In genomic region chr2:84906108-84906899, GRCh38 we compare ENCODE assay signal across 8 cellular contexts. TPM values are rescaled to one million over a fixed set of nuclear protein-coding genes. Genes with fewer than 3 reads are reported as not detected.
DNase-seq lines count a peak whose midpoint lies in the region; ATAC-seq and TF ChIP-seq lines count a peak whose summit lies in the region.

No MANE protein-coding gene starts in this region.

- ATAC-seq in GM19438 (IDR thresholded peaks at IDR 0.05; ENCODE audit: low read depth, unreplicated experiment) = peak; percentile 36
- peak; percentile 31 for ATAC-seq in HG03460 (IDR thresholded peaks at IDR 0.05; ENCODE audit: unreplicated experiment)
- peak; percentile 12 to 14 for ATAC-seq in naive B cell (ENCODE audit: low read depth in 2 of 2)

- TF ChIP-seq CTCF in epithelial cell of esophagus (IDR thresholded peaks at IDR 0.05; ENCODE audit: insufficient read depth, low read depth, low read length, missing control alignments) (no peak), type B pancreatic cell (conservative IDR thresholded peaks at IDR 0.05) (no peak)

- peaks cover 34% of the 10 kb centered on the region for H3K36me3 Mint-ChIP-seq in activated CD4-positive, alpha-beta memory T cell treated with anti-CD3 and anti-CD28 coated beads for 36 hours
- H3K36me3 Mint-ChIP-seq in naive B cell (peaks cover 10 to 35% of the 10 kb centered on the region in 2 donors), type B pancreatic cell (peaks cover 36% of the 10 kb centered on the region)

- H3K4me3 ChIP-seq in BLaER1 treated with 17β-estradiol and CSF1 and Interleukin-3, amounts not matched to agents 10 nM and 100 nM = peak overlapping the region; percentile 93 to 100 (median 98)
- H3K4me3 ChIP-seq in epithelial cell of esophagus (ENCODE audit: low read length) = peak overlapping the region; percentile 91

- peaks cover 29 to 55% (median 42%) of the 10 kb centered on the region in 10 experiments for H3K4me1 ChIP-seq in BLaER1 treated with 17β-estradiol and CSF1 and Interleukin-3, amounts not matched to agents 10 nM and 100 nM

- H3K9me3 Mint-ChIP-seq in activated CD4-positive, alpha-beta memory T cell treated with anti-CD3 and anti-CD28 coated beads for 36 hours = peaks cover 13% of the 10 kb centered on the region
- H3K9me3 Mint-ChIP-seq in naive B cell = peaks cover 0 to 11% (median 2%) of the 10 kb centered on the region in 7 donors
- peaks cover 20% of the 10 kb centered on the region for H3K9me3 Mint-ChIP-seq in type B pancreatic cell

- peak; percentile 73 for DNase-seq in activated CD4-positive, alpha-beta memory T cell treated with anti-CD3 and anti-CD28 coated beads for 36 hours
- DNase-seq in epithelial cell of esophagus (ENCODE audit: low read depth) (peak; percentile 18), naive B cell (peak; percentile 51), type B pancreatic cell (ENCODE audit: extremely low spot score, unreplicated experiment) (no peak), cerebellar nuclear complex (lab: John Stamatoyannopoulos, UW) (no peak)

- no peaks in the 10 kb centered on the region for H3K27me3 Mint-ChIP-seq in activated CD4-positive, alpha-beta memory T cell treated with anti-CD3 and anti-CD28 coated beads for 36 hours
- H3K27me3 Mint-ChIP-seq in naive B cell (no peaks in the 10 kb centered on the region), type B pancreatic cell (peaks cover 12% of the 10 kb centered on the region)

- POLR2A ChIA-PET in activated CD4-positive, alpha-beta memory T cell treated with anti-CD3 and anti-CD28 coated beads for 36 hours (lab: Charles Lee) = interaction anchor here (0.8 to 5.1 kb wide), 16 partner anchors 8 to 632 kb away, joined by 3 to 41 read pairs (median 8); partner anchors contain the start of genes MAT2A and TRABD2A

- intact Hi-C loops in activated CD4-positive, alpha-beta memory T cell treated with anti-CD3 and anti-CD28 coated beads for 36 hours (cut with micrococcal nuclease) = loop anchor here (1.0 kb wide), 1 partner anchor 8 kb away; no protein-coding TSS in a partner anchor

- H3K9ac ChIP-seq in BLaER1 treated with 17β-estradiol and CSF1 and Interleukin-3, amounts not matched to agents 10 nM and 100 nM = peak overlapping the region; percentile 96 to 100 (median 99)

- peak overlapping the region; percentile 91 for H3K4me3 Mint-ChIP-seq in activated CD4-positive, alpha-beta memory T cell treated with anti-CD3 and anti-CD28 coated beads for 36 hours
- peak overlapping the region; percentile 93 to 100 (median 96) for H3K4me3 Mint-ChIP-seq in naive B cell
- peak overlapping the region; percentile 92 for H3K4me3 Mint-ChIP-seq in type B pancreatic cell

- H3K4me2 ChIP-seq in BLaER1 treated with 17β-estradiol and CSF1 and Interleukin-3, amounts not matched to agents 10 nM and 100 nM = peak overlapping the region; percentile 77 to 98 (median 93)

- H3K27me3 ChIP-seq in BLaER1 treated with 17β-estradiol and CSF1 and Interleukin-3, amounts not matched to agents 10 nM and 100 nM = peaks cover 0 to 9% (median 0%) of the 10 kb centered on the region in 11 experiments; a peak in 3 of 22 replicates

- H3K27ac ChIP-seq in BLaER1 treated with 17β-estradiol and CSF1 and Interleukin-3, amounts not matched to agents 10 nM and 100 nM = peak overlapping the region; percentile 87 to 100 (median 98)

- peaks cover 64% of the 10 kb centered on the region for H3K4me1 Mint-ChIP-seq in activated CD4-positive, alpha-beta memory T cell treated with anti-CD3 and anti-CD28 coated beads for 36 hours (ENCODE audit: low read depth)
- H3K4me1 Mint-ChIP-seq in naive B cell (peaks cover 42 to 58% (median 53%) of the 10 kb centered on the region in 3 donors), type B pancreatic cell (ENCODE audit: unreplicated experiment) (peaks cover 22% of the 10 kb centered on the region)

- peaks cover 7 to 34% (median 22%) of the 10 kb centered on the region in 11 experiments; a peak in 21 of 22 replicates for H3K36me3 ChIP-seq in BLaER1 treated with 17β-estradiol and CSF1 and Interleukin-3, amounts not matched to agents 10 nM and 100 nM

- peak overlapping the region; percentile 93 for H3K27ac Mint-ChIP-seq in activated CD4-positive, alpha-beta memory T cell treated with anti-CD3 and anti-CD28 coated beads for 36 hours
- H3K27ac Mint-ChIP-seq in naive B cell (peak overlapping the region; percentile 50 to 96 (median 92)), type B pancreatic cell (peak overlapping the region; percentile 90)

- CTCF ChIA-PET in activated CD4-positive, alpha-beta memory T cell treated with anti-CD3 and anti-CD28 coated beads for 36 hours (lab: Charles Lee) = interaction anchor here (0.6 to 11.8 kb wide), 11 partner anchors 12 to 415 kb away, joined by 3 to 117 read pairs (median 4); partner anchors contain the start of gene DNAH6

- H4K20me1 ChIP-seq in BLaER1 treated with 17β-estradiol and CSF1 and Interleukin-3, amounts not matched to agents 10 nM and 100 nM = peaks cover 5 to 26% (median 19%) of the 10 kb centered on the region in 11 experiments; a peak in 19 of 22 replicates

- peaks cover 0 to 16% (median 5%) of the 10 kb centered on the region in 11 experiments; a peak in 9 of 22 replicates for H3K9me3 ChIP-seq in BLaER1 treated with 17β-estradiol and CSF1 and Interleukin-3, amounts not matched to agents 10 nM and 100 nM (replicated peaks in 1 of 11)

RNA-seq across cellular contexts. Expression of gene TMSB10, which starts 0.8 kb away (rescaled TPM):
- 1,000 to 10,000 TPM; 2,535 to 2,567 TPM for total RNA-seq in activated CD4-positive, alpha-beta memory T cell treated with anti-CD3 and anti-CD28 coated beads for 36 hours
- polyA plus RNA-seq in naive B cell (ENCODE audit: low read depth in 6 of 6) = 1,000 to 10,000 TPM; 5,825 to 8,742 (median 6,750) TPM
- 1,269 and 1,391 TPM in 2 replicates for total RNA-seq in type B pancreatic cell (ENCODE audit: low replicate concordance)

RNA-seq across cellular contexts. Expression of gene TRABD2A, which starts 25.4 kb away (rescaled TPM):
- 10 to 100 TPM; 29.6 to 30.1 TPM for total RNA-seq in activated CD4-positive, alpha-beta memory T cell treated with anti-CD3 and anti-CD28 coated beads for 36 hours
- polyA plus RNA-seq in naive B cell (ENCODE audit: low read depth in 6 of 6) = 10 to 100 TPM in 3 of 6 donors, 1 to 10 TPM in 3; 6.5 to 12.3 (median 9.4) TPM
- 2.1 and 3.3 TPM in 2 replicates for total RNA-seq in type B pancreatic cell (ENCODE audit: low replicate concordance)

Comparison
In these comparisons a context has a peak if more than half of its experiments do, and no peak if none do; other contexts are left out.
1. DNase-seq: peak in activated CD4-positive, alpha-beta memory T cell treated with anti-CD3 and anti-CD28 coated beads for 36 hours (single experiment), epithelial cell of esophagus (single experiment) and naive B cell (single experiment); none in type B pancreatic cell (single experiment) and cerebellar nuclear complex (0 of 2).
2. Peak in every context shown above with its lines, with median percentiles within 50 percentile points of each other: ATAC-seq, H3K27ac Mint-ChIP-seq and H3K4me3 Mint-ChIP-seq.